8 cellular contexts compared by ENCODE assay signal in the genomic region with DNA sequence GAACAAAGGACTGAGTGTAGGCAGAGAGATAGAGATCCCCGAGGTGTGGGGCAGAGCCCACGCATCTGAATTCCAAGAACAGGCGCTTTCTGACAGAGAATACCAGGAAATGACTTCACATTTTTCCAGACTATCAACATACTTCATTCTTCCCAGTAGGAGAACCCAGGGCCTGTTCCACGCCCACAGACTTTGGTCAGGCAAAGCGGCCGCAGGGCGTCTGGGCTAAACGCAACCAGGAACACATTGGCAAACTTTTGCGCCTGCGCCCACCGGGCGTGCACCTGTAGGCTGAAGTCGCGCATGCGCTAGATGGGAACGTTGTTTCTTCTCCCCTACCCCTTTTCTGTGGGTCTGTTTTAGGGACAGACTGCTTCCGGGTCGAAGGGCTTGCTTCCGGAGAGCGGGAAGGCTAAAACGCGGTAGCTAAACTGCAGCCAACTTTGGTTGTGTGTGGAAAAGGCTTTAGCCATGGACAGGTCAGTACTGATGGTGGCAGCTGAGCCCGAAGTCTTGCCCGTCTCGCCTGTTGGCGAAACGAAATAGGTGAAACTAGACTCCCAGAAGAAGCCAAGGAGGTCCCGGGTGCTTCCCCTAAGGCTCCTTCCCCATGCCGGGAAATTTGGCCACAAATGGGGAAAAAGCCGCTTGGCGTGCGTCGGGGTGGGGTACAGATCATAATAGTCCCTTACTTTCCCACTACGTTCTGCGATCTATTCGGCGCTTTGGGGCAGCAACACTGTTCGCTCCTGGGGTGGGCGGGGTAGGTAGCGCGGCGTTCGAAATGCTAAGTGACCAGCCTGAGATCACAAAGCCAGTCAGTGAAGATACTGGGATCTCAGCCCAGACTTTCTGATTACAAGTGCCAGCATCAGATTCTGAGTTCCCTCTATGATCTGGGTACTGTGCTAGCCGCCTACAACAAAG. TPM values are rescaled to one million over a fixed set of nuclear protein-coding genes. Genes with fewer than 3 reads are reported as not detected.
DNase-seq lines count a peak whose midpoint lies in the region; ATAC-seq and TF ChIP-seq lines count a peak whose summit lies in the region.

A gene (plus strand): TSS at position 384 of the 927 bp plus-strand sequence. CDS start 88 bp downstream, at position 472.

- H3K4me1 ChIP-seq in RWPE2 (ENCODE audit: insufficient read depth, poor library complexity, severe bottlenecking): peaks cover 4% of the 10 kb centered on the region

- H3K9me3 Mint-ChIP-seq in natural killer cell: no peaks in the 10 kb centered on the region

- peak; percentile 94 for ATAC-seq in RWPE2 (ENCODE audit: low read depth)
- peak; percentile 96 to 98 (median 98) for ATAC-seq in natural killer cell

- peak within 1 kb of the TSS; percentile 96 to 98 for H3K27ac Mint-ChIP-seq in natural killer cell

- peaks cover 7% of the 10 kb centered on the region for H3K36me3 Mint-ChIP-seq in natural killer cell

- DNase-seq in EH (ENCODE audit: low read depth) (peak; percentile 99), H4 (ENCODE audit: low spot score) (peak; percentile 99), LoVo (ENCODE audit: low spot score) (peak; percentile 100), RWPE2 (ENCODE audit: low spot score) (peak; percentile 99), fibroblast of peridontal ligament (ENCODE audit: extremely low read depth) (peak; percentile 99), natural killer cell (peak; percentile 95)
- peak; percentile 96 for DNase-seq in activated T-helper 9 cell treated with anti-CD3 and anti-CD28 coated beads, Interleukin-2, amount 50 U/mL, for 16 hours (ENCODE audit: low read depth)
- DNase-seq in stimulated activated naive CD4-positive, alpha-beta T cell treated with Interleukin-2 at 50 U/mL for 16 hours (lab: John Stamatoyannopoulos, UW): peak; percentile 97

- no peak for TF ChIP-seq CTCF in RWPE2 (IDR thresholded peaks at IDR 0.05; ENCODE audit: poor library complexity, severe bottlenecking)
- no peak for TF ChIP-seq CTCF in natural killer cell (IDR thresholded peaks at IDR 0.05)

- H3K4me3 ChIP-seq in RWPE2 (ENCODE audit: severe bottlenecking): peak within 1 kb of the TSS; percentile 58

- no peaks in the 10 kb centered on the region for H3K27me3 Mint-ChIP-seq in natural killer cell (ENCODE audit: low read depth in 2 of 2)

- H3K4me3 Mint-ChIP-seq in natural killer cell: peak within 1 kb of the TSS; percentile 97

- no peaks in the 10 kb centered on the region for H3K9me3 ChIP-seq in RWPE2 (ENCODE audit: severe bottlenecking)

- H3K27me3 ChIP-seq in RWPE2 (ENCODE audit: insufficient read depth, poor library complexity, severe bottlenecking): no peaks in the 10 kb centered on the region

- peaks cover 35% of the 10 kb centered on the region for H3K36me3 ChIP-seq in RWPE2 (ENCODE audit: low read depth)

- intact Hi-C loops in natural killer cell (cut with micrococcal nuclease): loop anchor here (1.0 to 5.0 kb wide), 5 partner anchors 40 to 328 kb away; a partner anchor contains a TSS

- H3K4me1 Mint-ChIP-seq in natural killer cell: peaks cover 24 to 31% of the 10 kb centered on the region in 2 donors

- peak within 1 kb of the TSS; percentile 59 for H3K27ac ChIP-seq in RWPE2 (ENCODE audit: poor library complexity, severe bottlenecking)

RNA-seq across cellular contexts. Expression of the gene that starts here (rescaled TPM):
- 57.0 and 89.9 TPM in 2 replicates for total RNA-seq in H4 (2014; rRNA removed; shearing (Covaris generic))
- total RNA-seq in natural killer cell: 10 to 100 TPM; 54.9 to 69.2 (median 62.0) TPM

Comparison
In these comparisons a context has a peak if more than half of its experiments do, and no peak if none do; other contexts are left out.
1. Peak in every context shown above with its lines: DNase-seq, ATAC-seq, H3K4me3 ChIP-seq and H3K27ac ChIP-seq.